19 cellular contexts compared by ENCODE assay signal in the genomic region with DNA sequence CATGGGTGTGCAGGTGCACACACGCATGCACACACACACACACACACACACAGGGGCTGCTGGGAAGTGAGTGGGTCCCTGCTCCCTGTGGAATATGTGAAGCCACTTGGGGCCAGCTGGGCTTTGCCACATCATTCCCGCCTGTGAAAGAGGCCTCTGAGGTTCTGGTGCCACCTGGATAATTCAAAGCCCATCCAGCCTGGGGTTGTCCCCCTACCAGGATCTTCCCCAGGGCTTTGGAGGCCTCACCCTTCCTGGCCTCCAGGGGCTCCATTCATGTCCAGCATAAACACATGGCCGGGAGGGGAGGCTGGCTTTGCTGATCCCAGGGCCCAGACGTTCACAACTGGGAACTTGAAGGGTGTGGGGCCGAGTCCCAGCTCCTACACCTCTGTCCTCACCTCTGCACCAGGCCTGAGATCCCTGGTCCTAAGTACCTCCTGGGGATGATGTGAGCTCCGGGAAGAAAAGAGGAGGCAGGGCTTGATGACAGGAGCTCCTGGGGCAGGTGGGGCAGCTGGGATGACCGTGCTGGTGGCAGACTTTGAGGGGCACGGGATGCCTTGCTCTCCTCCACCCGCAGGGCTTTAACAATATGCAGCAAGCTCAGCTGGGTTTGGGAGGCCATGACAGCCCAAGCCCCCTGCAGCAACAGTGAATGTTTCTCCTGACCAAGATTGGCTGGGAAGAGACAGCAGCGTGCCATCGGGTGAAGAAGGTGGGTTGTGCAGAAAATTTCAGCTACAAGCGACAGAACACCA. TPM values are rescaled to one million over a fixed set of nuclear protein-coding genes. Genes with fewer than 3 reads are reported as not detected.
"Had no signal": no experiment of that assay in that cellular context is flagged by ENCODE, and none has a peak within 500 bp of the region (broad histone marks: within the 10 kb centered on the region; RNA-seq: fewer than 3 reads in every experiment).

No MANE protein-coding gene starts in this region.

- H3K4me3 ChIP-seq: lung had no signal

- ATAC-seq: naive thymus-derived CD4-positive, alpha-beta T cell had no signal

- DNase-seq: activated CD4-positive, alpha-beta memory T cell treated with anti-CD3 and anti-CD28 coated beads for 36 hours; activated CD4-positive, alpha-beta T cell treated with anti-CD3 and anti-CD28 coated beads for 1 hour; activated gamma-delta T cell; activated naive CD8-positive, alpha-beta T cell treated with anti-CD3 and anti-CD28 coated beads, Interleukin-2, amount 10 ng/mL, durations not matched to agents 7 days and 5 days; activated T-cell treated with anti-CD3 and anti-CD28 coated beads, Interleukin-2, amount 50 U/mL, for 48 hours; anterior cingulate cortex; foreskin melanocyte; naive thymus-derived CD4-positive, alpha-beta T cell; nucleus accumbens; stimulated activated CD4-positive, alpha-beta T cell treated with anti-CD3 and anti-CD28 coated beads, Interleukin-15, amount 100 ng/mL, for 24 hours; stimulated activated CD4-positive, alpha-beta T cell treated with anti-CD3 and anti-CD28 coated beads, Interleukin-4, amount 100 ng/mL, for 24 hours; T1000 had no signal

- FAIRE-seq: colon had no signal

RNA-seq across cellular contexts. Expression of gene LINC01488, which starts 14.2 kb away (rescaled TPM):
- total RNA-seq: activated CD4-positive, alpha-beta memory T cell treated with anti-CD3 and anti-CD28 coated beads for 36 hours; activated naive CD8-positive, alpha-beta T cell treated with anti-CD3 and anti-CD28 coated beads, Interleukin-2, amount 10 ng/mL, durations not matched to agents 7 days and 5 days; bronchial epithelial cell; kidney epithelial cell; lung; mononuclear cell; naive thymus-derived CD4-positive, alpha-beta T cell; temporal lobe; urinary bladder had no signal
- polyA plus RNA-seq: lung; naive thymus-derived CD4-positive, alpha-beta T cell had no signal
